ENCODE assay signal across 2 cellular contexts in the genomic region with DNA sequence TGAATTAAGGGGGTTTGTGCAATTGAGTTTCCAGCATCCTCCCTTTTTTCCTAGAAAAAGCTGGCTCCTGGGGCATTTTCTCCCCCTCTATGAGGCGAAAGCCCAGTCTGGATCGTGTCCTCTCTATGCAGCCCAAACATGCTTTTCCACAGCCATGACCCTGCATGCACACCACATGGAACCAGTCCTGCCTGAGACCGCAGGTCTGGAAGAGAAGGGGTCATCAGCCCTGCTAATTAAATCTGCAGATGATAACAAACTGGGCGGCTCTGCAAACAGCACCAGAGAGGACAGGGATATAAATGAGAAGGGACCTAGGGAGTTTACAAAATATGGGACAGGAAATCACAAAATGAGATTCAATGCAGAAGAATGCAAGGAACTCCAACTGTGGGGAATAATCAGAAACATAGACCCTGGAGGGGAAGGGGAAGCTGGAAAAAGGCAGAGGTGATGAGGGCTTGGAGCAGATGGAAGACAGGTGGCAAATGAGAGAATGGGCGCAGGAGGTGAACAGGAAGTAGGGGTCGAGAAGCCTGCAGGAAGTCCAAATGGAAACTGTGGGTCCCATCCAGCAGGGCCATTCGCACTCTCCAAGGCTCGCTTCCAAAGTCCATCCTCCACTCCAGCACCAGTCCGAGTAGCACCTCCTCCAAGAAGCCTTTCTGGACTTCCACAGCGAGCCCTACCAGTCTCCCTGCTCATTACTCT.
TF ChIP-seq lines count a peak whose summit lies in the region.

No MANE protein-coding gene starts in this region.

TF ChIP-seq in IMR-90, 13 proteins besides CTCF, POLR2A, EP300 and RAD21:
- no peak for TF ChIP-seq RFX5 (IDR thresholded peaks at IDR 0.05; ENCODE audit: low read depth, low read length)
- TF ChIP-seq, protein P1, sequence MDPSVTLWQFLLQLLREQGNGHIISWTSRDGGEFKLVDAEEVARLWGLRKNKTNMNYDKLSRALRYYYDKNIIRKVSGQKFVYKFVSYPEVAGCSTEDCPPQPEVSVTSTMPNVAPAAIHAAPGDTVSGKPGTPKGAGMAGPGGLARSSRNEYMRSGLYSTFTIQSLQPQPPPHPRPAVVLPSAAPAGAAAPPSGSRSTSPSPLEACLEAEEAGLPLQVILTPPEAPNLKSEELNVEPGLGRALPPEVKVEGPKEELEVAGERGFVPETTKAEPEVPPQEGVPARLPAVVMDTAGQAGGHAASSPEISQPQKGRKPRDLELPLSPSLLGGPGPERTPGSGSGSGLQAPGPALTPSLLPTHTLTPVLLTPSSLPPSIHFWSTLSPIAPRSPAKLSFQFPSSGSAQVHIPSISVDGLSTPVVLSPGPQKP (IDR thresholded peaks at IDR 0.05; ENCODE audit: borderline replicate concordance, low read depth, low read length): no peak
- no peak for TF ChIP-seq CHD1 (IDR thresholded peaks at IDR 0.05; ENCODE audit: low read depth, low read length)
- TF ChIP-seq MAFK (IDR thresholded peaks at IDR 0.05; ENCODE audit: low read depth, low read length): no peak

TF ChIP-seq in H1, 55 proteins besides CTCF, POLR2A, EP300 and RAD21:
- TF ChIP-seq NRF1 (IDR thresholded peaks at IDR 0.05; ENCODE audit: low read depth, low read length): no peak
- no peak for TF ChIP-seq MAFK (IDR thresholded peaks at IDR 0.05; ENCODE audit: low read depth, low read length)
- no peak for TF ChIP-seq JUND (IDR thresholded peaks at IDR 0.05; ENCODE audit: low read length)
- TF ChIP-seq KDM4A (IDR thresholded peaks at IDR 0.05; ENCODE audit: low read depth, low read length, severe bottlenecking): no peak
- TF ChIP-seq TAF1 (IDR thresholded peaks at IDR 0.05; ENCODE audit: low read depth, low read length): no peak
- TF ChIP-seq ATF3 (IDR thresholded peaks at IDR 0.05; ENCODE audit: insufficient read depth, low read depth, low read length): no peak
- TF ChIP-seq NANOG (IDR thresholded peaks at IDR 0.05; ENCODE audit: insufficient read depth, low read depth, low read length, poor library complexity, severe bottlenecking): no peak
- TF ChIP-seq, protein P2, sequence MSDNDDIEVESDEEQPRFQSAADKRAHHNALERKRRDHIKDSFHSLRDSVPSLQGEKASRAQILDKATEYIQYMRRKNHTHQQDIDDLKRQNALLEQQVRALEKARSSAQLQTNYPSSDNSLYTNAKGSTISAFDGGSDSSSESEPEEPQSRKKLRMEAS (IDR thresholded peaks at IDR 0.05): no peak
- TF ChIP-seq ATF2 (IDR thresholded peaks at IDR 0.05; ENCODE audit: low read length): no peak
- TF ChIP-seq GABPA (IDR thresholded peaks at IDR 0.05; ENCODE audit: borderline replicate concordance, insufficient read depth, low read length): no peak
